17 cellular contexts compared by ENCODE assay signal in the genomic region with DNA sequence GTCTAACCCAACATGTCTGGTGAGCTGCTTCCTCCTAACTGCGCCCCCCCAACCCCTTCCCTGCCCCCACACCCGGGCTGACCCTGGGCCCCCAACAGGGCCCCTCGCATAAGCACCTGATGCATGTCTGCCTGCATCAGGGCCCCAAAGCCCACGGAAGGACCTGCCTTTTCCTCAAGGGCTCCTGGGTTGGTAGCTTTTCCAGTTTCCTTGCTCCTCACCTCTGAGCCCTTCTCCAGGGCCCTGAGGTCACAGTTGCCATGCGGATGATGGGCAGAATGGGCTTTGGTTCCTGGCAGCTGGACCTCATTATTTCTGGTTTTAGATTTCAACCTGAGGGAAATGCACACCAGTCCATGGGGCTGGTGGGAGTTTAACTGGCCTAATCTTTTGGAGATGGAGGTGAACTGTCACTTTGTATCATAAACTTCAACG. TPM values are rescaled to one million over a fixed set of nuclear protein-coding genes. Genes with fewer than 3 reads are reported as not detected.
"Had no signal": no experiment of that assay in that cellular context is flagged by ENCODE, and none has a peak within 500 bp of the region (broad histone marks: within the 10 kb centered on the region; RNA-seq: fewer than 3 reads in every experiment).

No MANE protein-coding gene starts in this region.

- H3K36me3 Mint-ChIP-seq: stimulated activated effector memory CD8-positive, alpha-beta T cell treated with anti-CD3 and anti-CD28 coated beads, Interleukin-12 subunit alpha, Interleukin-12 subunit beta, amount 100 ng/mL, for 72 hours had no signal

- H3K27ac ChIP-seq: dorsolateral prefrontal cortex, pancreas, skin epidermis, thyroid gland had no signal

- H3K9me3 ChIP-seq: pancreas, thyroid gland had no signal

- H3K36me3 ChIP-seq: pancreas, thyroid gland had no signal

- H3K4me3 ChIP-seq: dorsolateral prefrontal cortex, pancreas, skin epidermis, thyroid gland had no signal

- H3K27me3 ChIP-seq: dorsolateral prefrontal cortex, pancreas, thyroid gland had no signal

- ATAC-seq: esophagus mucosa; pancreas; stimulated activated effector memory CD8-positive, alpha-beta T cell treated with anti-CD3 and anti-CD28 coated beads, Interleukin-12 subunit alpha, Interleukin-12 subunit beta, amount 100 ng/mL, for 72 hours had no signal

- FAIRE-seq: bronchial epithelial cell, endometrium, islet of Langerhans, pancreas, urothelium cell line had no signal

- H3K27ac Mint-ChIP-seq: activated naive CD8-positive, alpha-beta T cell treated with anti-CD3 and anti-CD28 coated beads, Interleukin-2, amount 10 ng/mL, durations not matched to agents 7 days and 5 days; stimulated activated effector memory CD8-positive, alpha-beta T cell treated with anti-CD3 and anti-CD28 coated beads, Interleukin-12 subunit alpha, Interleukin-12 subunit beta, amount 100 ng/mL, for 72 hours had no signal

- H3K4me3 Mint-ChIP-seq: activated naive CD8-positive, alpha-beta T cell treated with anti-CD3 and anti-CD28 coated beads, Interleukin-2, amount 10 ng/mL, durations not matched to agents 7 days and 5 days; neural crest cell; stimulated activated effector memory CD8-positive, alpha-beta T cell treated with anti-CD3 and anti-CD28 coated beads, Interleukin-12 subunit alpha, Interleukin-12 subunit beta, amount 100 ng/mL, for 72 hours had no signal

- DNase-seq: activated CD4-positive, alpha-beta T cell treated with anti-CD3 and anti-CD28 coated beads, Interleukin-2, amount 50 U/mL, for 48 hours; activated CD4-positive, CD25-positive, alpha-beta regulatory T cell treated with anti-CD3 and anti-CD28 coated beads, Interleukin-2, amount 50 U/mL, for 72 hours; activated gamma-delta T cell treated with Interleukin-2 at 50 U/mL for 16 hours; activated naive CD8-positive, alpha-beta T cell treated with anti-CD3 and anti-CD28 coated beads, Interleukin-2, amount 10 ng/mL, durations not matched to agents 7 days and 5 days; activated T-cell treated with anti-CD3 and anti-CD28 coated beads, Interleukin-2, amount 50 U/mL, for 48 hours; dorsolateral prefrontal cortex; foreskin fibroblast had no signal

- H3K9me3 Mint-ChIP-seq: activated naive CD8-positive, alpha-beta T cell treated with anti-CD3 and anti-CD28 coated beads, Interleukin-2, amount 10 ng/mL, durations not matched to agents 7 days and 5 days; neural crest cell; stimulated activated effector memory CD8-positive, alpha-beta T cell treated with anti-CD3 and anti-CD28 coated beads, Interleukin-12 subunit alpha, Interleukin-12 subunit beta, amount 100 ng/mL, for 72 hours had no signal

- H3K27me3 Mint-ChIP-seq: activated naive CD8-positive, alpha-beta T cell treated with anti-CD3 and anti-CD28 coated beads, Interleukin-2, amount 10 ng/mL, durations not matched to agents 7 days and 5 days had no signal

RNA-seq across cellular contexts. Expression of a gene that starts 18.5 kb away (rescaled TPM):
- total RNA-seq: bronchial epithelial cell had no signal
